Comparison of ENCODE assay signal across 19 cellular contexts in genomic region chr6:137664183-137664582, GRCh38.
DNase-seq lines count a peak whose midpoint lies in the region; ATAC-seq and TF ChIP-seq lines count a peak whose summit lies in the region.
"Had no signal": no experiment of that assay in that cellular context is flagged by ENCODE, and none has a peak within 500 bp of the region (broad histone marks: within the 10 kb centered on the region; RNA-seq: fewer than 3 reads in every experiment).

No MANE protein-coding gene starts in this region.

- peak overlapping the region; percentile 38; the same call in 1 of the 2 replicates for H3K27ac ChIP-seq in DND-41 (ENCODE audit: low read length)
- H3K27ac ChIP-seq: 22Rv1, BLaER1, C4-2B had no signal

- H3K9ac ChIP-seq in DND-41 (ENCODE audit: low read depth, low read length) = no peak overlapping the region
- H3K9ac ChIP-seq: BLaER1 had no signal

- H3K27ac Mint-ChIP-seq in activated CD8-positive, alpha-beta memory T cell treated with anti-CD3 and anti-CD28 coated beads, Interleukin-2, amount 10 ng/mL, durations not matched to agents 7 days and 5 days = peak overlapping the region; percentile 14
- H3K27ac Mint-ChIP-seq: B cell; CD4-positive, CD25-positive, alpha-beta regulatory T cell; CD8-positive, alpha-beta T cell; HFFc6 had no signal

- H3K79me2 ChIP-seq in DND-41 (ENCODE audit: insufficient read depth, low read length) = no peaks in the 10 kb centered on the region

- no peak for TF ChIP-seq CTCF in DND-41 (IDR thresholded peaks at IDR 0.05; ENCODE audit: borderline replicate concordance, extremely low read depth, low read length, poor library complexity, severe bottlenecking)

- no peak for DNase-seq in activated CD8-positive, alpha-beta memory T cell treated with anti-CD3 and anti-CD28 coated beads, Interleukin-2, amount 10 ng/mL, durations not matched to agents 7 days and 5 days
- DNase-seq in activated CD8-positive, alpha-beta memory T cell treated with anti-CD3 and anti-CD28 coated beads, Interleukin-2, amount 50 U/mL, for 48 hours = no peak
- DNase-seq in DND-41 (no peak), fibroblast of peridontal ligament (ENCODE audit: extremely low read depth) (peak; percentile 55)
- no peak for DNase-seq in activated CD4-positive, alpha-beta T cell treated with anti-CD3 and anti-CD28 coated beads for 4 hours
- DNase-seq: Caco-2; CD4-positive, CD25-positive, alpha-beta regulatory T cell; CD8-positive, alpha-beta T cell; DMS153; DMS79; GF-D8; GOT3; HFFc6 had no signal

- H3K9me3 Mint-ChIP-seq in activated CD8-positive, alpha-beta memory T cell treated with anti-CD3 and anti-CD28 coated beads, Interleukin-2, amount 10 ng/mL, durations not matched to agents 7 days and 5 days (ENCODE audit: low read depth) = peaks cover 2% of the 10 kb centered on the region
- H3K9me3 Mint-ChIP-seq: CD8-positive, alpha-beta T cell; HFFc6 had no signal

- H3K9me3 ChIP-seq in DND-41 (ENCODE audit: insufficient read depth, low read length, severe bottlenecking) = no peaks in the 10 kb centered on the region
- H3K9me3 ChIP-seq: BLaER1, Caco-2, HAP-1 had no signal

- peaks cover 38% of the 10 kb centered on the region for H3K4me1 ChIP-seq in DND-41 (ENCODE audit: insufficient read depth, low read length)
- H3K4me1 ChIP-seq: BLaER1 had no signal

- no peak overlapping the region for H3K4me3 Mint-ChIP-seq in activated CD8-positive, alpha-beta memory T cell treated with anti-CD3 and anti-CD28 coated beads, Interleukin-2, amount 10 ng/mL, durations not matched to agents 7 days and 5 days
- H3K4me3 Mint-ChIP-seq: B cell; CD4-positive, CD25-positive, alpha-beta regulatory T cell; CD8-positive, alpha-beta T cell; HFFc6 had no signal

- H3K36me3 ChIP-seq in DND-41 (ENCODE audit: insufficient read depth, low read length) = no peaks in the 10 kb centered on the region
- H3K36me3 ChIP-seq: BLaER1, HAP-1 had no signal

- ATAC-seq in activated CD8-positive, alpha-beta memory T cell treated with anti-CD3 and anti-CD28 coated beads, Interleukin-2, amount 10 ng/mL, durations not matched to agents 7 days and 5 days = no peak
- ATAC-seq in DND-41 (ENCODE audit: insufficient read depth, low read depth) (no peak), GM19035 (IDR thresholded peaks at IDR 0.05; ENCODE audit: unreplicated experiment) (no peak)
- ATAC-seq: CD8-positive, alpha-beta T cell had no signal

- peaks cover 42% of the 10 kb centered on the region for H3K4me1 Mint-ChIP-seq in activated CD8-positive, alpha-beta memory T cell treated with anti-CD3 and anti-CD28 coated beads, Interleukin-2, amount 10 ng/mL, durations not matched to agents 7 days and 5 days
- H3K4me1 Mint-ChIP-seq: B cell had no signal

- H3K4me2 ChIP-seq in DND-41 (ENCODE audit: insufficient read depth, low read length) = no peak overlapping the region
- H3K4me2 ChIP-seq: BLaER1 had no signal

- no peaks in the 10 kb centered on the region for H3K36me3 Mint-ChIP-seq in activated CD8-positive, alpha-beta memory T cell treated with anti-CD3 and anti-CD28 coated beads, Interleukin-2, amount 10 ng/mL, durations not matched to agents 7 days and 5 days
- H3K36me3 Mint-ChIP-seq: CD4-positive, CD25-positive, alpha-beta regulatory T cell; CD8-positive, alpha-beta T cell had no signal

- CTCF ChIA-PET in activated CD8-positive, alpha-beta memory T cell treated with anti-CD3 and anti-CD28 coated beads, Interleukin-2, amount 10 ng/mL, durations not matched to agents 7 days and 5 days (lab: Charles Lee) = interaction anchor here (0.9 to 1.4 kb wide), 2 partner anchors 17 to 36 kb away, joined by 3 read pairs; no protein-coding TSS in a partner anchor

- H3K27me3 ChIP-seq in DND-41 (ENCODE audit: insufficient read depth, low read length, poor library complexity) = no peaks in the 10 kb centered on the region
- H3K27me3 ChIP-seq: BLaER1 had no signal

- no peak overlapping the region for H2AFZ ChIP-seq in DND-41 (ENCODE audit: low read depth, low read length)

- H3K27me3 Mint-ChIP-seq in activated CD8-positive, alpha-beta memory T cell treated with anti-CD3 and anti-CD28 coated beads, Interleukin-2, amount 10 ng/mL, durations not matched to agents 7 days and 5 days = no peaks in the 10 kb centered on the region

- no peak overlapping the region for H3K4me3 ChIP-seq in DND-41 (ENCODE audit: low read depth in 1 of 2, low read length in 2 of 2)
- H3K4me3 ChIP-seq: BLaER1, HAP-1 had no signal

- H4K20me1 ChIP-seq in DND-41 (ENCODE audit: insufficient read depth, low read length) = no peaks in the 10 kb centered on the region
- H4K20me1 ChIP-seq: BLaER1 had no signal
